Comparison of ENCODE assay signal across 13 cellular contexts in the genomic region with DNA sequence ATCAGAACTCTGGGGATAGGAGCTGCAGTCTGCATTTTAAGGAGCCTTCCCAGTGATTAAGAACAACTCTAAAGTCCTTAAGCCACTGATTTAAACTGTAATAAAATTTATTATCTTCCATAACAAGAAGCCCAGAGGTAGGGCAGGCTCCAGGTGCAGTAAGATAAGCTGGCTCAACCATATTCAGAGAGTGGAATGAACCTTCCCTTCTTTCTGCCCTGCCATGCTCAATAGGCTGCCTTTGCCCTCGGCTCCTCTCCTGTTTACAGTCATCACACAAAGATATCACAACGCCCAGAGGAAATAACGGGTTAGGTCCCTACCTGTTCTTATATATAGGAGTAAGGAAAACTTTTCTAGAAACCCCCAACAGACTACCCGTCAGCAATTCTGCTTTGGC.
A peak's percentile ranks its signal among the peaks of the same experiment; 100 is the strongest.
DNase-seq lines count a peak whose midpoint lies in the region; ATAC-seq and TF ChIP-seq lines count a peak whose summit lies in the region.
"Had no signal": no experiment of that assay in that cellular context is flagged by ENCODE, and none has a peak within 500 bp of the region (broad histone marks: within the 10 kb centered on the region; RNA-seq: fewer than 3 reads in every experiment).

No MANE protein-coding gene starts in this region.

- no CpG with 5 or more reads among the region's 4 CpGs for WGBS in H9 (ENCODE audit: extremely low coverage, insufficient read length, low lambda C conversion rate)

- no peaks in the 10 kb centered on the region for H3K36me3 ChIP-seq in CD4-positive, alpha-beta memory T cell (ENCODE audit: insufficient read depth, low read length)

- CTCF ChIA-PET in CD4-positive, alpha-beta memory T cell (lab: Charles Lee; ENCODE audit: partially characterized antibody): interaction anchor here (1.1 kb wide), 1 partner anchor 19 kb away, joined by 3 read pairs; no protein-coding TSS in a partner anchor

- H3K9me3 ChIP-seq in CD4-positive, alpha-beta memory T cell (ENCODE audit: control insufficient read depth in 1 of 2, low read length in 2 of 2): no peaks in the 10 kb centered on the region
- H3K9me3 ChIP-seq in H9 (ENCODE audit: control insufficient read depth, low read depth, low read length): no peaks in the 10 kb centered on the region
- H3K9me3 ChIP-seq: gastrocnemius medialis, SK-N-SH, suprapubic skin had no signal

- no peak overlapping the region for H2AK5ac ChIP-seq in H9 (ENCODE audit: insufficient read length, low read length)

- peaks cover 0 to 3% of the 10 kb centered on the region in 2 donors for H3K36me3 Mint-ChIP-seq in CD4-positive, alpha-beta memory T cell
- H3K36me3 Mint-ChIP-seq in H9 (ENCODE audit: insufficient read depth in 1 of 3, low read depth in 3 of 3) (peaks cover 0 to 7% (median 0%) of the 10 kb centered on the region in 3 experiments; a peak in 1 of 7 replicates), natural killer cell (no peaks in the 10 kb centered on the region)
- no peaks in the 10 kb centered on the region for H3K36me3 Mint-ChIP-seq in activated naive CD8-positive, alpha-beta T cell

- no peak overlapping the region for H3K18ac ChIP-seq in H9 (ENCODE audit: insufficient read length, low read depth, low read length)

- H3K79me2 ChIP-seq in H9 (ENCODE audit: insufficient read depth, low read length): no peaks in the 10 kb centered on the region

- H3K23ac ChIP-seq in H9 (ENCODE audit: insufficient read length, low read depth, low read length): no peak overlapping the region

- peak overlapping the region in 1 of 2 donors; percentile 12 for H3K4me3 ChIP-seq in CD4-positive, alpha-beta memory T cell (ENCODE audit: low read length in 2 of 2)
- H3K4me3 ChIP-seq: gastrocnemius medialis, suprapubic skin had no signal

- H3K9ac ChIP-seq in H9 (ENCODE audit: extremely low read depth, insufficient read length, low read length): no peak overlapping the region
- H3K9ac ChIP-seq: SK-N-SH had no signal

- H3K4me2 ChIP-seq in H9 (ENCODE audit: insufficient read depth, insufficient read length, low read length): peak overlapping the region; percentile 44
- H3K4me2 ChIP-seq: SK-N-SH had no signal

- intact Hi-C loops in CD4-positive, alpha-beta memory T cell (cut with micrococcal nuclease): no loop called here
- intact Hi-C loops in natural killer cell (cut with micrococcal nuclease): no loop called here

- peaks cover 7 to 11% (median 9%) of the 10 kb centered on the region in 4 donors for H3K4me1 Mint-ChIP-seq in CD4-positive, alpha-beta memory T cell
- H3K4me1 Mint-ChIP-seq in H9: peaks cover 26 to 28% of the 10 kb centered on the region in 2 experiments
- peaks cover 17% of the 10 kb centered on the region for H3K4me1 Mint-ChIP-seq in activated naive CD8-positive, alpha-beta T cell (ENCODE audit: low read depth)
- peaks cover 10 to 16% of the 10 kb centered on the region in 2 donors for H3K4me1 Mint-ChIP-seq in natural killer cell

- H3K4me1 ChIP-seq in CD4-positive, alpha-beta memory T cell (ENCODE audit: insufficient read depth, low read length): peaks cover 15% of the 10 kb centered on the region
- H3K4me1 ChIP-seq in H9 (ENCODE audit: insufficient read depth, low read length): peaks cover 9% of the 10 kb centered on the region
- H3K4me1 ChIP-seq: gastrocnemius medialis, suprapubic skin had no signal

- H3K4me3 Mint-ChIP-seq in CD4-positive, alpha-beta memory T cell: peak overlapping the region; percentile 61 to 86 (median 76)
- H3K4me3 Mint-ChIP-seq in H9: no peak overlapping the region
- H3K4me3 Mint-ChIP-seq in activated naive CD8-positive, alpha-beta T cell: peak overlapping the region; percentile 86
- H3K4me3 Mint-ChIP-seq in natural killer cell: peak overlapping the region; percentile 51

- no peak overlapping the region for H2BK5ac ChIP-seq in H9 (ENCODE audit: insufficient read length, low read length)

- H4K8ac ChIP-seq in H9 (replicated peaks; ENCODE audit: insufficient read length, low read depth, low read length): no peak overlapping the region

- H3K27ac ChIP-seq in CD4-positive, alpha-beta memory T cell (ENCODE audit: low read depth, low read length): no peak overlapping the region
- H3K27ac ChIP-seq in H9 (ENCODE audit: insufficient read length, low read depth, low read length): peak overlapping the region; percentile 29
- H3K27ac ChIP-seq: C4-2B, gastrocnemius medialis, suprapubic skin had no signal

- POLR2A ChIA-PET in CD4-positive, alpha-beta memory T cell (lab: Charles Lee; ENCODE audit: partially characterized antibody): no interaction called here

- H3K9me3 Mint-ChIP-seq in CD4-positive, alpha-beta memory T cell: no peaks in the 10 kb centered on the region
- H3K9me3 Mint-ChIP-seq in H9 (no peaks in the 10 kb centered on the region), natural killer cell (no peaks in the 10 kb centered on the region)
- H3K9me3 Mint-ChIP-seq in activated naive CD8-positive, alpha-beta T cell (ENCODE audit: low read depth): no peaks in the 10 kb centered on the region

- H3K79me1 ChIP-seq in H9 (ENCODE audit: insufficient read depth, low read depth, low read length, poor library complexity, severe bottlenecking): no peaks in the 10 kb centered on the region

- no peak overlapping the region for H3K14ac ChIP-seq in H9 (ENCODE audit: insufficient read depth, low read length)

- TF ChIP-seq CTCF in H9 (conservative IDR thresholded peaks at IDR 0.05) (no peak), natural killer cell (IDR thresholded peaks at IDR 0.05) (no peak)

- H3K27me3 Mint-ChIP-seq in CD4-positive, alpha-beta memory T cell: peaks cover 0 to 2% of the 10 kb centered on the region in 2 donors
- H3K27me3 Mint-ChIP-seq in H9 (ENCODE audit: low read depth): no peaks in the 10 kb centered on the region
- no peaks in the 10 kb centered on the region for H3K27me3 Mint-ChIP-seq in activated naive CD8-positive, alpha-beta T cell
- no peaks in the 10 kb centered on the region for H3K27me3 Mint-ChIP-seq in natural killer cell (ENCODE audit: low read depth in 2 of 2)

- H2BK12ac ChIP-seq in H9 (ENCODE audit: insufficient read length, low read depth, low read length): no peak overlapping the region

- H2BK15ac ChIP-seq in H9 (ENCODE audit: low read depth, low read length): no peak overlapping the region

- H3K56ac ChIP-seq in H9 (ENCODE audit: insufficient read length, low read depth, low read length): no peak overlapping the region

- peak overlapping the region in 5 of 7 donors; percentile 2 to 84 (median 69) for H3K27ac Mint-ChIP-seq in CD4-positive, alpha-beta memory T cell
- H3K27ac Mint-ChIP-seq in H9: peak overlapping the region in 2 of 3 experiments; percentile 23 to 24; a peak in 3 of 7 replicates
- peak overlapping the region; percentile 78 for H3K27ac Mint-ChIP-seq in activated naive CD8-positive, alpha-beta T cell
- peak overlapping the region in 1 of 2 donors; percentile 83 for H3K27ac Mint-ChIP-seq in natural killer cell

- H4K5ac ChIP-seq in H9 (ENCODE audit: insufficient read length, low read depth, low read length): no peak overlapping the region

- H3T11ph ChIP-seq in H9 (ENCODE audit: low read length): no peak overlapping the region

- H3K23me2 ChIP-seq in H9 (ENCODE audit: insufficient read length, low read depth, low read length, poor library complexity, severe bottlenecking): no peaks in the 10 kb centered on the region

- H3K4ac ChIP-seq in H9 (ENCODE audit: low read depth, low read length): no peak overlapping the region

- H4K91ac ChIP-seq in H9 (ENCODE audit: insufficient read length, low read depth, low read length): no peak overlapping the region

- no peak for DNase-seq in CD4-positive, alpha-beta memory T cell
- DNase-seq in H9 (no peak), natural killer cell (no peak), 8988T (no peak), NCI-H345 (lab: John Stamatoyannopoulos, UW) (no peak)
- no peak for DNase-seq in stimulated activated CD8-positive, alpha-beta memory T cell treated with anti-CD3 and anti-CD28 coated beads, Interleukin-4, amount 100 ng/mL, for 48 hours
- DNase-seq: NCI-H1694, NCI-H510A, SK-N-SH had no signal

- ATAC-seq in natural killer cell: no peak
- ATAC-seq: gastrocnemius medialis had no signal

- H2BK120ac ChIP-seq in H9 (ENCODE audit: low read depth, low read length, poor library complexity, severe bottlenecking): no peak overlapping the region

- no peak overlapping the region for H2AFZ ChIP-seq in H9 (ENCODE audit: low read length)

- H3K27me3 ChIP-seq in CD4-positive, alpha-beta memory T cell (ENCODE audit: insufficient read depth, low read length): no peaks in the 10 kb centered on the region
- no peaks in the 10 kb centered on the region for H3K27me3 ChIP-seq in H9 (ENCODE audit: insufficient read depth, low read length)
- H3K27me3 ChIP-seq: gastrocnemius medialis, suprapubic skin had no signal

- no peak overlapping the region for H2BK20ac ChIP-seq in H9 (ENCODE audit: low read depth, low read length, poor library complexity, severe bottlenecking)

- H4K20me1 ChIP-seq in H9 (ENCODE audit: control insufficient read depth, insufficient read depth, insufficient read length): no peaks in the 10 kb centered on the region

Comparison
In these comparisons a context has a peak if more than half of its experiments do, and no peak if none do; other contexts are left out.
1. H3K4me3 Mint-ChIP-seq: peak in CD4-positive, alpha-beta memory T cell (8 of 8), activated naive CD8-positive, alpha-beta T cell (single experiment) and natural killer cell (single experiment); none in H9 (0 of 2).